Comparison of ENCODE assay signal across 1 cellular context in the genomic region with DNA sequence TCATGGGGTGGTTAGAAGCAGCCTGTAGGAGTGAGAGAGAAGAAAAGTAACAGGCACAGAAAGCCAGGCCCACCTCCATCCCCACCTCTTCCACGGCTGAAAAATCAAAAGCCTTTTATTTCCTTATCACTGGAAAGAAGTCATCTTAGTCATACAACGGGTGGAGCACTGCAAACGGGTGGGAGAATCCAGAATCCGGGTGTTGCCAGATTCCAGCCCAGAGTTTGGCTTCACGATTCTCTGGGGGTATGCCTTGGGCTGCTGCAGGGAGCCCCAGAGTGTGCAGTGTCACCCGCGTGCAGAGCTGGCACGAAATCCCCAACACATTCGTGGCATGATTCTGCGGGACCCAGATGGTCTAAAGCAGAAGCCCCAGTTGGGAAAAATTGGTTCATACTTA.
TF ChIP-seq lines count a peak whose summit lies in the region.

No MANE protein-coding gene starts in this region.

TF ChIP-seq in WTC11, 78 proteins besides CTCF, POLR2A, EP300 and RAD21 (continued from another document):
- no peak for TF ChIP-seq RELA (CRISPR knock-in tag; IDR thresholded peaks at IDR 0.05; ENCODE audit: borderline replicate concordance)
- TF ChIP-seq FOXP1 (CRISPR knock-in tag; IDR thresholded peaks at IDR 0.05; ENCODE audit: borderline replicate concordance): no peak
